9 cellular contexts compared by ENCODE assay signal in genomic region chr5:98796197-98796972, GRCh38. TPM values are rescaled to one million over a fixed set of nuclear protein-coding genes. Genes with fewer than 3 reads are reported as not detected.
DNase-seq lines count a peak whose midpoint lies in the region; ATAC-seq and TF ChIP-seq lines count a peak whose summit lies in the region.
"Had no signal": no experiment of that assay in that cellular context is flagged by ENCODE, and none has a peak within 500 bp of the region (broad histone marks: within the 10 kb centered on the region; RNA-seq: fewer than 3 reads in every experiment).

No MANE protein-coding gene starts in this region.

- POLR2A ChIA-PET in WTC11 (lab: Charles Lee): interaction anchor here (0.6 to 1.3 kb wide), 4 partner anchors 25 to 1317 kb away, joined by 3 to 5 read pairs (median 3); no protein-coding TSS in a partner anchor

- no peak for TF ChIP-seq EP300 in transverse colon (IDR thresholded peaks at IDR 0.05; ENCODE audit: low read depth)

- no peaks in the 10 kb centered on the region for H3K9me3 ChIP-seq in HAP-1
- H3K9me3 ChIP-seq in mucosa of descending colon: no peaks in the 10 kb centered on the region
- H3K9me3 ChIP-seq in transverse colon: no peaks in the 10 kb centered on the region

- peak; percentile 45 for TF ChIP-seq CTCF in WTC11 (IDR thresholded peaks at IDR 0.05)
- peak; percentile 67 for TF ChIP-seq CTCF in mucosa of descending colon (IDR thresholded peaks at IDR 0.05)
- peak; percentile 71 to 82 (median 79) for TF ChIP-seq CTCF in transverse colon (IDR thresholded peaks at IDR 0.05)

- intact Hi-C loops in Right ventricle myocardium inferior (cut with DNase I): no loop called here
- intact Hi-C loops in cardiac septum (cut with DNase I): no loop called here
- intact Hi-C loops in mucosa of descending colon (cut with DNase I, micrococcal nuclease): no loop called here
- intact Hi-C loops in transverse colon (cut with DNase I; ENCODE audit: low total_unique reads): no loop called here

- in situ Hi-C loops in HAP-1 (cut with MboI; ENCODE audit: low sequenced_read_pairs): no loop called here
- in situ Hi-C loops in transverse colon (cut with MboI; ENCODE audit: low pct_ligation_motif_present in 1 of 4, low pct_unique_long_range_greater_than_20kb in 1 of 4, low sequenced_read_pairs in 3 of 4): loop anchor here in 1 of 4 donors (25.0 kb wide), 1 partner anchor 1259 kb away; no protein-coding TSS in a partner anchor

- H3K27ac Mint-ChIP-seq in WTC11: peak overlapping the region; percentile 86
- no peak overlapping the region for H3K27ac Mint-ChIP-seq in effector memory CD8-positive, alpha-beta T cell

- H3K27ac ChIP-seq in transverse colon: peak overlapping the region in 2 of 4 donors; percentile 5 to 22
- H3K27ac ChIP-seq: skin epidermis had no signal

- H3K9me3 Mint-ChIP-seq in WTC11: no peaks in the 10 kb centered on the region
- no peaks in the 10 kb centered on the region for H3K9me3 Mint-ChIP-seq in effector memory CD8-positive, alpha-beta T cell

- H3K36me3 Mint-ChIP-seq in WTC11: peaks cover 10% of the 10 kb centered on the region
- H3K36me3 Mint-ChIP-seq in effector memory CD8-positive, alpha-beta T cell (ENCODE audit: insufficient read depth): no peaks in the 10 kb centered on the region

- no peak for TF ChIP-seq POLR2A in transverse colon (IDR thresholded peaks at IDR 0.05)

- H3K27me3 Mint-ChIP-seq in WTC11 (ENCODE audit: low read depth): no peaks in the 10 kb centered on the region
- peaks cover 3 to 14% of the 10 kb centered on the region in 2 donors for H3K27me3 Mint-ChIP-seq in effector memory CD8-positive, alpha-beta T cell

- H3K4me3 Mint-ChIP-seq in WTC11: no peak overlapping the region
- no peak overlapping the region for H3K4me3 Mint-ChIP-seq in effector memory CD8-positive, alpha-beta T cell

- no peak for DNase-seq in Right ventricle myocardium inferior (ENCODE audit: missing footprints)
- no peak for DNase-seq in cardiac septum (ENCODE audit: low spot score)
- peak; percentile 56 to 72 for DNase-seq in HAP-1 (ENCODE audit: low spot score in 2 of 2)
- DNase-seq in LoVo (ENCODE audit: low spot score): peak; percentile 39
- peak; percentile 56 for DNase-seq in WTC11 (ENCODE audit: low spot score)
- DNase-seq in effector memory CD8-positive, alpha-beta T cell: peak; percentile 29 to 33 (median 33)
- peak in 1 of 3 donors; percentile 86 for DNase-seq in mucosa of descending colon
- peak; percentile 55 for DNase-seq in transverse colon

- 9 to 13% methylated on average over 7 of the region's 7 CpGs for WGBS in transverse colon (ENCODE audit: low coverage in 1 of 2), 2 donors

- H3K36me3 ChIP-seq in HAP-1 (replicated peaks) (peaks cover 15% of the 10 kb centered on the region), mucosa of descending colon (ENCODE audit: low read depth) (no peaks in the 10 kb centered on the region), transverse colon (no peaks in the 10 kb centered on the region)

- CTCF ChIA-PET in WTC11 (lab: Charles Lee): interaction anchor here (0.6 to 6.8 kb wide), 26 partner anchors 9 to 1988 kb away, joined by 3 to 57 read pairs (median 4); no protein-coding TSS in a partner anchor

- peaks cover 4% of the 10 kb centered on the region; the same call in 1 of the 2 replicates for H3K4me1 ChIP-seq in HAP-1
- H3K4me1 ChIP-seq in mucosa of descending colon (ENCODE audit: low read depth): peaks cover 10% of the 10 kb centered on the region
- peaks cover 7 to 43% (median 13%) of the 10 kb centered on the region in 4 donors for H3K4me1 ChIP-seq in transverse colon

- H3K4me3 ChIP-seq in HAP-1: no peak overlapping the region
- H3K4me3 ChIP-seq in mucosa of descending colon: no peak overlapping the region
- H3K4me3 ChIP-seq in transverse colon: no peak overlapping the region
- H3K4me3 ChIP-seq: skin epidermis had no signal

- ATAC-seq in Right ventricle myocardium inferior (peak; percentile 37), WTC11 (peak; percentile 77), mucosa of descending colon (peak; percentile 73)
- peak; percentile 66 for ATAC-seq in effector memory CD8-positive, alpha-beta T cell (replicated peaks)

- H3K4me1 Mint-ChIP-seq in WTC11: peaks cover 35% of the 10 kb centered on the region
- no peaks in the 10 kb centered on the region for H3K4me1 Mint-ChIP-seq in effector memory CD8-positive, alpha-beta T cell (ENCODE audit: low read depth in 2 of 2)

- no peaks in the 10 kb centered on the region for H3K27me3 ChIP-seq in HAP-1 (ENCODE audit: low read depth)
- no peaks in the 10 kb centered on the region for H3K27me3 ChIP-seq in transverse colon

TF ChIP-seq in WTC11, 78 proteins besides CTCF, POLR2A, EP300 and RAD21 (continues in another document):
- TF ChIP-seq NFYB (CRISPR knock-in tag; conservative IDR thresholded peaks at IDR 0.05; ENCODE audit: low read depth): no peak
- no peak for TF ChIP-seq EMX1 (CRISPR knock-in tag; IDR thresholded peaks at IDR 0.05)
- TF ChIP-seq ATF3 (CRISPR knock-in tag; conservative IDR thresholded peaks at IDR 0.05): no peak
- TF ChIP-seq IRF2 (CRISPR knock-in tag; IDR thresholded peaks at IDR 0.05; ENCODE audit: borderline replicate concordance, low read depth): no peak
- no peak for TF ChIP-seq STAT6 (CRISPR knock-in tag; conservative IDR thresholded peaks at IDR 0.05; ENCODE audit: low read depth)
- TF ChIP-seq AFF4 (CRISPR knock-in tag; IDR thresholded peaks at IDR 0.05; ENCODE audit: borderline replicate concordance): no peak
- TF ChIP-seq GRHL2 (CRISPR knock-in tag; IDR thresholded peaks at IDR 0.05; ENCODE audit: insufficient replicate concordance, severe bottlenecking): no peak
- no peak for TF ChIP-seq TP53 (CRISPR knock-in tag; IDR thresholded peaks at IDR 0.05)

RNA-seq across cellular contexts. Expression of gene RGMB, which starts 22.9 kb away (rescaled TPM):
- total RNA-seq in Right ventricle myocardium inferior: 15.4 TPM
- 14.4 TPM for total RNA-seq in cardiac septum
- 33.0 to 40.7 TPM (median 40.0 TPM) in 3 replicates for total RNA-seq in WTC11 (2021)
- total RNA-seq in mucosa of descending colon: 10 to 100 TPM; 38.2 to 76.6 (median 60.7) TPM
- total RNA-seq in transverse colon: 100 to 1,000 TPM in 1 of 4 donors, 10 to 100 TPM in 3; 39.0 to 125 (median 50.3) TPM

Comparison
In these comparisons a context has a peak if more than half of its experiments do, and no peak if none do; other contexts are left out.
1. DNase-seq: peak in HAP-1 (2 of 2), LoVo (single experiment), WTC11 (single experiment), effector memory CD8-positive, alpha-beta T cell (3 of 3) and transverse colon (single experiment); none in Right ventricle myocardium inferior (single experiment) and cardiac septum (single experiment).
2. Peak in every context shown above with its lines, with median percentiles within 50 percentile points of each other: ATAC-seq and CTCF ChIP-seq.